ENCODE assay signal across 1 cellular context in genomic region chr4:170705907-170706306, GRCh38.
TF ChIP-seq lines count a peak whose summit lies in the region.

No MANE protein-coding gene starts in this region.

TF ChIP-seq in GM12878, 131 proteins besides CTCF, POLR2A, EP300 and RAD21 (continued from another document):
- TF ChIP-seq FOXK2 (IDR thresholded peaks at IDR 0.05), result no peak
- TF ChIP-seq POU2F2 (IDR thresholded peaks at IDR 0.05; ENCODE audit: borderline replicate concordance, low read depth, low read length), result no peak
- TF ChIP-seq ZBTB40 (IDR thresholded peaks at IDR 0.05; ENCODE audit: borderline replicate concordance), result no peak
- TF ChIP-seq MYB (IDR thresholded peaks at IDR 0.05; ENCODE audit: borderline replicate concordance, low read depth, low read length), result no peak
- peak; percentile 61 for TF ChIP-seq PKNOX1 (IDR thresholded peaks at IDR 0.05)
- no peak for TF ChIP-seq MYC (IDR thresholded peaks at IDR 0.05; ENCODE audit: insufficient read depth, insufficient read length, insufficient replicate concordance, low read length, severe bottlenecking)
- TF ChIP-seq CEBPB (IDR thresholded peaks at IDR 0.05; ENCODE audit: borderline replicate concordance in 1 of 2, low read depth in 2 of 2, low read length in 2 of 2), result no peak
- TF ChIP-seq WRNIP1 (IDR thresholded peaks at IDR 0.05; ENCODE audit: borderline replicate concordance, low read depth, low read length), result no peak
- no peak for TF ChIP-seq ZBTB33 (IDR thresholded peaks at IDR 0.05)
- no peak for TF ChIP-seq RCOR1 (conservative IDR thresholded peaks at IDR 0.05; ENCODE audit: low read depth, low read length)
- TF ChIP-seq ZNF592 (IDR thresholded peaks at IDR 0.05), result no peak
- TF ChIP-seq TCF7 (IDR thresholded peaks at IDR 0.05; ENCODE audit: borderline replicate concordance), result peak; percentile 98
- TF ChIP-seq ZNF274 (IDR thresholded peaks at IDR 0.05; ENCODE audit: insufficient read depth, insufficient read length), result no peak
- peak; percentile 70 for TF ChIP-seq IRF4 (IDR thresholded peaks at IDR 0.05; ENCODE audit: low read depth, low read length)
- peak; percentile 52; the same call in 1 of the 2 replicates for TF ChIP-seq BACH1 (IDR thresholded peaks at IDR 0.05; ENCODE audit: borderline replicate concordance)
- TF ChIP-seq CREB1 (IDR thresholded peaks at IDR 0.05; ENCODE audit: low read depth), result peak; percentile 41; the same call in 1 of the 2 replicates
- TF ChIP-seq CUX1 (IDR thresholded peaks at IDR 0.05; ENCODE audit: insufficient replicate concordance, low read depth, low read length), result peak; percentile 70
- no peak for TF ChIP-seq EGR1 (IDR thresholded peaks at IDR 0.05; ENCODE audit: borderline replicate concordance in 1 of 2, low read depth in 2 of 2, low read length in 2 of 2)
- TF ChIP-seq CHD1 (IDR thresholded peaks at IDR 0.05; ENCODE audit: low read depth, low read length), result no peak
- TF ChIP-seq YY1 (IDR thresholded peaks at IDR 0.05; ENCODE audit: low read depth, low read length), result no peak
- TF ChIP-seq MEF2B (IDR thresholded peaks at IDR 0.05; ENCODE audit: partially characterized antibody, poor library complexity, severe bottlenecking), result peak; percentile 56
- TF ChIP-seq SIX5 (IDR thresholded peaks at IDR 0.05; ENCODE audit: low read depth, low read length, severe bottlenecking), result no peak
- no peak for TF ChIP-seq HSF1 (IDR thresholded peaks at IDR 0.05; ENCODE audit: low read depth, low read length)
- TF ChIP-seq TARDBP (IDR thresholded peaks at IDR 0.05; ENCODE audit: borderline replicate concordance), result no peak
- peak; percentile 74 for TF ChIP-seq BCL11A (IDR thresholded peaks at IDR 0.05; ENCODE audit: low read depth, low read length)
- no peak for TF ChIP-seq NR2C2 (IDR thresholded peaks at IDR 0.05; ENCODE audit: borderline replicate concordance, control insufficient read depth, insufficient read length, low read depth)
- peak; percentile 58 for TF ChIP-seq IKZF1 (conservative IDR thresholded peaks at IDR 0.05)
- TF ChIP-seq FOXM1 (IDR thresholded peaks at IDR 0.05; ENCODE audit: low read depth, low read length), result peak; percentile 61; the same call in 1 of the 2 replicates
- TF ChIP-seq SMC3 (IDR thresholded peaks at IDR 0.05; ENCODE audit: borderline replicate concordance, low read length), result no peak
- TF ChIP-seq CHD4 (IDR thresholded peaks at IDR 0.05), result no peak
TF ChIP-seq in GM12878: peak in this region for 26.
